Comparison of ENCODE assay signal across 17 cellular contexts in genomic region chr5:14218011-14218410, GRCh38.
DNase-seq lines count a peak whose midpoint lies in the region; ATAC-seq and TF ChIP-seq lines count a peak whose summit lies in the region.
"Had no signal": no experiment of that assay in that cellular context is flagged by ENCODE, and none has a peak within 500 bp of the region (broad histone marks: within the 10 kb centered on the region; RNA-seq: fewer than 3 reads in every experiment).

No MANE protein-coding gene starts in this region.

- DNase-seq in NCI-H82 (lab: John Stamatoyannopoulos, UW) (peak; percentile 7), NCI-H82 treated with DMSO at 0.1 percent for 48 hours (lab: John Stamatoyannopoulos, UW; ENCODE audit: unreplicated experiment) (no peak), endodermal cell (no peak), naive B cell (no peak), upper lobe of right lung (no peak), NCI-H146 treated with DMSO at 0.1 percent for 48 hours (lab: John Stamatoyannopoulos, UW; ENCODE audit: unreplicated experiment) (no peak), HPDE6-E6E7 (ENCODE audit: extremely low spot score) (no peak)
- DNase-seq: activated gamma-delta T cell treated with Interleukin-2 at 50 U/mL for 16 hours; activated T-cell treated with anti-CD3 and anti-CD28 coated beads, Interleukin-2, amount 50 U/mL, for 1 hour; amniotic stem cell; CD8-positive, alpha-beta memory T cell; GF-D8; NCI-H1417; SK-N-SH had no signal

- WGBS in endodermal cell (ENCODE audit: insufficient coverage in 1 of 2, insufficient read length in 1 of 2), 2 experiments, result 87 to 100% methylated on average over 1 to 3 of the region's 3 CpGs

- H3K4me1 Mint-ChIP-seq in endodermal cell, result peaks cover 58% of the 10 kb centered on the region
- H3K4me1 Mint-ChIP-seq in naive B cell, result peaks cover 72 to 91% (median 83%) of the 10 kb centered on the region in 3 donors

- H3K36me3 ChIP-seq in endodermal cell (ENCODE audit: control insufficient read depth, insufficient read depth, low read length), result no peaks in the 10 kb centered on the region
- no peaks in the 10 kb centered on the region for H3K36me3 ChIP-seq in upper lobe of right lung

- H3K9me3 Mint-ChIP-seq in endodermal cell, result no peaks in the 10 kb centered on the region
- H3K9me3 Mint-ChIP-seq in naive B cell, result no peaks in the 10 kb centered on the region
- H3K9me3 Mint-ChIP-seq: T-helper 2 cell treated with Interferon-gamma antibody and Interleukin-4, amounts not matched to agents 5 μg/mL and 100 μg/mL, for 36 hours had no signal

- peaks cover 80% of the 10 kb centered on the region for H3K27me3 ChIP-seq in endodermal cell (ENCODE audit: control insufficient read depth, insufficient read depth, low read length, poor library complexity, severe bottlenecking)
- H3K27me3 ChIP-seq in upper lobe of right lung, result no peaks in the 10 kb centered on the region

- H3K4me1 ChIP-seq in endodermal cell (ENCODE audit: control insufficient read depth, insufficient read depth, low read length) (peaks cover 8% of the 10 kb centered on the region), upper lobe of right lung (peaks cover 53% of the 10 kb centered on the region)

- intact Hi-C loops in upper lobe of right lung (cut with DNase I), result no loop called here

- H3K9ac ChIP-seq in endodermal cell (ENCODE audit: extremely low read depth, low read length, poor library complexity, severe bottlenecking), result no peak overlapping the region
- H3K9ac ChIP-seq: SK-N-SH had no signal

- no peak overlapping the region for H3K4me3 ChIP-seq in endodermal cell (ENCODE audit: low read length)
- no peak overlapping the region for H3K4me3 ChIP-seq in upper lobe of right lung

- ATAC-seq in naive B cell (ENCODE audit: low read depth in 2 of 2), result no peak
- no peak for ATAC-seq in upper lobe of right lung
- no peak for ATAC-seq in activated CD4-positive, CD25-positive, alpha-beta regulatory T cell treated with anti-CD3 and anti-CD28 coated beads, Interleukin-2, amount 50 U/mL, for 24 hours

- H3K27ac ChIP-seq in endodermal cell (ENCODE audit: low read depth, low read length), result no peak overlapping the region
- H3K27ac ChIP-seq in upper lobe of right lung, result peak overlapping the region; percentile 52
- H3K27ac ChIP-seq: 22Rv1 had no signal

- no peaks in the 10 kb centered on the region for H3K9me3 ChIP-seq in endodermal cell (ENCODE audit: control insufficient read depth, low read length)
- no peaks in the 10 kb centered on the region for H3K9me3 ChIP-seq in upper lobe of right lung
- H3K9me3 ChIP-seq: SK-N-SH had no signal

- no peak overlapping the region for H3K4me3 Mint-ChIP-seq in endodermal cell
- H3K4me3 Mint-ChIP-seq in naive B cell, result peak overlapping the region in 5 of 8 donors; percentile 16 to 78 (median 61)
- H3K4me3 Mint-ChIP-seq: T-helper 2 cell treated with Interferon-gamma antibody and Interleukin-4, amounts not matched to agents 5 μg/mL and 100 μg/mL, for 36 hours had no signal

- no peak for TF ChIP-seq CTCF in endodermal cell (conservative IDR thresholded peaks at IDR 0.05)
- TF ChIP-seq CTCF in upper lobe of right lung (IDR thresholded peaks at IDR 0.05), result no peak

- H3K27me3 Mint-ChIP-seq in endodermal cell (ENCODE audit: insufficient read depth) (peaks cover 79% of the 10 kb centered on the region), naive B cell (no peaks in the 10 kb centered on the region)

- H3K27ac Mint-ChIP-seq in endodermal cell (peak overlapping the region; percentile 10), naive B cell (peak overlapping the region; percentile 12 to 94 (median 68))
- H3K27ac Mint-ChIP-seq: CD8-positive, alpha-beta memory T cell; T-helper 2 cell treated with Interferon-gamma antibody and Interleukin-4, amounts not matched to agents 5 μg/mL and 100 μg/mL, for 36 hours had no signal

- H3K36me3 Mint-ChIP-seq in endodermal cell (ENCODE audit: low read depth), result no peaks in the 10 kb centered on the region
- peaks cover 7 to 9% of the 10 kb centered on the region in 2 donors for H3K36me3 Mint-ChIP-seq in naive B cell
- H3K36me3 Mint-ChIP-seq: CD8-positive, alpha-beta memory T cell had no signal
